Comparison of ENCODE assay signal across 22 cellular contexts in the genomic region with DNA sequence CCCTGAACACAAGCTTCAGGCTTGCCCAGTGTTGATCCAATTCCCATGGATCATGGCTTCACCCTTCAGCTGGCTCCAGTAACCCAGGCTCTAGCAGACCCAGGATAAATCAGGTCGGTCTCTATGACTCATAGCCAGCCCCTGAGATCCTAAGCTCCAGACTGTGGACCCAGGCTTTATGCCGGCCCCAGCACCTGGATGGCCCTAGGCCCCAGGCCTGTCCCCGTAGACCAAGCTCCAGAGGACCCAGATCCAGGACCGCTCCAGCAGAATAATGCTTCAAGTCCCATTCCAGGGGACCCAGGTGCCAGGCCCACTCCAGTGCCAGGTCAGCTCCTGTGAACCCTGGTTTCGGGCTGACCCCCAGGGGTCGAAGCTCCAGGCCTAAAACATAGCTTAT.
DNase-seq lines count a peak whose midpoint lies in the region; ATAC-seq, FAIRE-seq and TF ChIP-seq lines count a peak whose summit lies in the region.
"Had no signal": no experiment of that assay in that cellular context is flagged by ENCODE, and none has a peak within 500 bp of the region (broad histone marks: within the 10 kb centered on the region; RNA-seq: fewer than 3 reads in every experiment).

No MANE protein-coding gene starts in this region.

- TF ChIP-seq RAD21 in IMR-90 (IDR thresholded peaks at IDR 0.05; ENCODE audit: low read length) = no peak

- H3K4me1 Mint-ChIP-seq in stimulated activated memory B cell treated with anti-CD40 and anti-IgM and Interleukin-4, amounts not matched to agents 10 μg/mL and 1 μg/mL and 100 μg/mL, for 72 hours = no peaks in the 10 kb centered on the region
- H3K4me1 Mint-ChIP-seq: B cell had no signal

- TF ChIP-seq POLR2A in IMR-90 (IDR thresholded peaks at IDR 0.05; ENCODE audit: low read depth, low read length) = no peak
- no peak for TF ChIP-seq POLR2A in GM12892 (IDR thresholded peaks at IDR 0.05; ENCODE audit: low read depth, low read length)

- H3K4me1 ChIP-seq in IMR-90 (ENCODE audit: control insufficient read depth, insufficient read depth, low read length) (no peaks in the 10 kb centered on the region), upper lobe of right lung (no peaks in the 10 kb centered on the region)
- H3K4me1 ChIP-seq: A549; BLaER1 treated with 17β-estradiol and CSF1 and Interleukin-3, amounts not matched to agents 10 nM and 100 nM; Caco-2 had no signal

- H2AK9ac ChIP-seq in IMR-90 (replicated peaks; ENCODE audit: low read depth, low read length, poor library complexity) = peak overlapping the region; percentile 88

- H3K27me3 ChIP-seq in IMR-90 (ENCODE audit: control insufficient read depth, insufficient read depth, low read length) = no peaks in the 10 kb centered on the region
- H3K27me3 ChIP-seq in upper lobe of right lung = no peaks in the 10 kb centered on the region
- H3K27me3 ChIP-seq: BLaER1 treated with 17β-estradiol and CSF1 and Interleukin-3, amounts not matched to agents 10 nM and 100 nM had no signal

- H2BK120ac ChIP-seq in IMR-90 (ENCODE audit: low read depth, low read length) = no peak overlapping the region

- no peak overlapping the region for H3K18ac ChIP-seq in IMR-90 (ENCODE audit: low read depth, low read length)

- no peak overlapping the region for H3K4ac ChIP-seq in IMR-90 (ENCODE audit: low read depth, low read length)

- no peak overlapping the region for H4K5ac ChIP-seq in IMR-90 (ENCODE audit: low read depth, low read length)

- no peak overlapping the region for H2BK5ac ChIP-seq in IMR-90 (ENCODE audit: low read depth, low read length, poor library complexity, severe bottlenecking)

- no peaks in the 10 kb centered on the region for H3K36me3 Mint-ChIP-seq in stimulated activated memory B cell treated with anti-CD40 and anti-IgM and Interleukin-4, amounts not matched to agents 10 μg/mL and 1 μg/mL and 100 μg/mL, for 72 hours
- H3K36me3 Mint-ChIP-seq: CD8-positive, alpha-beta T cell had no signal

- no peak overlapping the region for H3K4me3 Mint-ChIP-seq in stimulated activated memory B cell treated with anti-CD40 and anti-IgM and Interleukin-4, amounts not matched to agents 10 μg/mL and 1 μg/mL and 100 μg/mL, for 72 hours
- H3K4me3 Mint-ChIP-seq: B cell; CD4-positive, alpha-beta T cell; CD8-positive, alpha-beta T cell had no signal

- dilution Hi-C loops in IMR-90 (cut with HindIII; ENCODE audit: low sequenced_read_pairs, unreplicated experiment) = no loop called here

- H2AFZ ChIP-seq in IMR-90 (replicated peaks; ENCODE audit: low read length, poor library complexity) = no peak overlapping the region

- H3K79me1 ChIP-seq in IMR-90 (ENCODE audit: low read depth in 1 of 2, low read length in 2 of 2) = no peaks in the 10 kb centered on the region

- no peak overlapping the region for H3K56ac ChIP-seq in IMR-90 (ENCODE audit: extremely low read depth, insufficient read depth, low read length)

- DNase-seq in IMR-90 (no peak), upper lobe of right lung (no peak), D721Med (ENCODE audit: insufficient read length, low spot score) (no peak), GM12892 (ENCODE audit: insufficient read length) (no peak)
- DNase-seq: AML-193; Caco-2; Calu3; CD4-positive, alpha-beta T cell; CD8-positive, alpha-beta T cell; DMS 273 treated with DMSO at 0.1 percent for 48 hours; DMS153; DMS53; DMS79 treated with DMSO at 0.1 percent for 48 hours had no signal

- no peak overlapping the region for H3K14ac ChIP-seq in IMR-90 (replicated peaks; ENCODE audit: low read depth, low read length)

- H4K91ac ChIP-seq in IMR-90 (ENCODE audit: insufficient read depth, low read depth, low read length) = no peak overlapping the region

- H3K4me2 ChIP-seq in IMR-90 (ENCODE audit: low read depth, low read length) = no peak overlapping the region
- H3K4me2 ChIP-seq: A549; BLaER1 treated with 17β-estradiol and CSF1 and Interleukin-3, amounts not matched to agents 10 nM and 100 nM had no signal

- no peak overlapping the region for H3K27ac ChIP-seq in IMR-90 (ENCODE audit: insufficient read depth, low read length)
- H3K27ac ChIP-seq in upper lobe of right lung = no peak overlapping the region
- H3K27ac ChIP-seq: 22Rv1; A549; BLaER1 treated with 17β-estradiol and CSF1 and Interleukin-3, amounts not matched to agents 10 nM and 100 nM; C4-2B had no signal

- CTCF ChIA-PET in IMR-90 (lab: Yijun Ruan, JAX) = interaction anchor here (0.6 kb wide), 1 partner anchor 324 kb away, joined by 3 read pairs; no protein-coding TSS in a partner anchor

- H4K8ac ChIP-seq in IMR-90 (ENCODE audit: low read depth in 2 of 2, low read length in 2 of 2) = no peak overlapping the region

- in situ Hi-C loops in IMR-90 (cut with MboI; ENCODE audit: low sequenced_read_pairs) = no loop called here

- intact Hi-C loops in IMR-90 (cut with micrococcal nuclease) = no loop called here
- intact Hi-C loops in upper lobe of right lung (cut with DNase I) = no loop called here

- WGBS in IMR-90 (ENCODE audit: extremely low coverage in 2 of 2, insufficient read length in 1 of 2), 2 experiments = no CpG with 5 or more reads among the region's 6 CpGs

- no peak overlapping the region for H2BK15ac ChIP-seq in IMR-90 (ENCODE audit: low read depth, low read length)

- no peak for FAIRE-seq in D721Med (lab: Jason Lieb, UNC)
- FAIRE-seq in GM12892 (lab: Jason Lieb, UNC) = no peak
- FAIRE-seq: A549, G401.6, GM12878, GM19239 had no signal

- no peaks in the 10 kb centered on the region for H3K36me3 ChIP-seq in IMR-90 (ENCODE audit: control insufficient read depth, insufficient read depth, low read length)
- H3K36me3 ChIP-seq in upper lobe of right lung = no peaks in the 10 kb centered on the region
- H3K36me3 ChIP-seq: BLaER1 treated with 17β-estradiol and CSF1 and Interleukin-3, amounts not matched to agents 10 nM and 100 nM had no signal

- no peak overlapping the region for H2BK20ac ChIP-seq in IMR-90 (ENCODE audit: low read depth, low read length)

- BruUV-seq in IMR-90 (replicated peaks; lab: Mats Ljungman, UMichigan) = no TSS peak

- H3K27ac Mint-ChIP-seq in stimulated activated memory B cell treated with anti-CD40 and anti-IgM and Interleukin-4, amounts not matched to agents 10 μg/mL and 1 μg/mL and 100 μg/mL, for 72 hours = no peak overlapping the region
- H3K27ac Mint-ChIP-seq: B cell; CD4-positive, alpha-beta T cell; CD8-positive, alpha-beta T cell had no signal

- H2AK5ac ChIP-seq in IMR-90 (ENCODE audit: low read depth, low read length) = no peak overlapping the region

- ATAC-seq in IMR-90 (ENCODE audit: low read depth) (no peak), upper lobe of right lung (peak; percentile 43)
- peak; percentile 24 for ATAC-seq in stimulated activated memory B cell treated with anti-CD40 and anti-IgM and Interleukin-4, amounts not matched to agents 10 μg/mL and 1 μg/mL and 100 μg/mL, for 72 hours
- ATAC-seq: A549; CD8-positive, alpha-beta T cell; GM12878 had no signal

- no peak overlapping the region for H3K9ac ChIP-seq in IMR-90 (ENCODE audit: low read depth, low read length)
- H3K9ac ChIP-seq: BLaER1 treated with 17β-estradiol and CSF1 and Interleukin-3, amounts not matched to agents 10 nM and 100 nM had no signal

- POLR2A ChIA-PET in IMR-90 (lab: Charles Lee; ENCODE audit: unreplicated experiment) = no interaction called here

- no peaks in the 10 kb centered on the region for H4K20me1 ChIP-seq in IMR-90 (ENCODE audit: insufficient read depth, low read length)
- H4K20me1 ChIP-seq: BLaER1 treated with 17β-estradiol and CSF1 and Interleukin-3, amounts not matched to agents 10 nM and 100 nM had no signal

- no peak overlapping the region for H3K23ac ChIP-seq in IMR-90 (ENCODE audit: low read depth, low read length)

- H3K9me1 ChIP-seq in IMR-90 (ENCODE audit: insufficient read depth, low read length) = no peaks in the 10 kb centered on the region

- TF ChIP-seq CTCF in IMR-90 (conservative IDR thresholded peaks at IDR 0.05; ENCODE audit: low read depth, low read length) (no peak), upper lobe of right lung (IDR thresholded peaks at IDR 0.05) (no peak), D721Med (IDR thresholded peaks at IDR 0.05; ENCODE audit: insufficient read depth, missing control alignments) (no peak)

- H3K9me3 ChIP-seq in IMR-90 (ENCODE audit: control insufficient read depth, insufficient read depth, low read length) = peaks cover 11% of the 10 kb centered on the region
- H3K9me3 ChIP-seq in upper lobe of right lung = peaks cover 7% of the 10 kb centered on the region
- H3K9me3 ChIP-seq: BLaER1 treated with 17β-estradiol and CSF1 and Interleukin-3, amounts not matched to agents 10 nM and 100 nM; Caco-2 had no signal

- peaks cover 10% of the 10 kb centered on the region for H3K9me3 Mint-ChIP-seq in stimulated activated memory B cell treated with anti-CD40 and anti-IgM and Interleukin-4, amounts not matched to agents 10 μg/mL and 1 μg/mL and 100 μg/mL, for 72 hours

- H3K4me3 ChIP-seq in IMR-90 (ENCODE audit: insufficient read depth, low read depth, low read length) (no peak overlapping the region), upper lobe of right lung (no peak overlapping the region)
- H3K4me3 ChIP-seq: A549; BLaER1 treated with 17β-estradiol and CSF1 and Interleukin-3, amounts not matched to agents 10 nM and 100 nM; GM12878 had no signal

- H3K27me3 Mint-ChIP-seq in stimulated activated memory B cell treated with anti-CD40 and anti-IgM and Interleukin-4, amounts not matched to agents 10 μg/mL and 1 μg/mL and 100 μg/mL, for 72 hours = no peaks in the 10 kb centered on the region
- H3K27me3 Mint-ChIP-seq: B cell; CD4-positive, alpha-beta T cell had no signal

TF ChIP-seq in IMR-90, 13 proteins besides CTCF, POLR2A, EP300 and RAD21:
- no peak for TF ChIP-seq MXI1 (IDR thresholded peaks at IDR 0.05; ENCODE audit: borderline replicate concordance, low read depth, low read length)
- TF ChIP-seq RFX5 (IDR thresholded peaks at IDR 0.05; ENCODE audit: low read depth, low read length) = no peak
- TF ChIP-seq CHD1 (IDR thresholded peaks at IDR 0.05; ENCODE audit: low read depth, low read length) = no peak
- no peak for TF ChIP-seq SMC3 (IDR thresholded peaks at IDR 0.05; ENCODE audit: low read depth, low read length)
- TF ChIP-seq, protein P1, sequence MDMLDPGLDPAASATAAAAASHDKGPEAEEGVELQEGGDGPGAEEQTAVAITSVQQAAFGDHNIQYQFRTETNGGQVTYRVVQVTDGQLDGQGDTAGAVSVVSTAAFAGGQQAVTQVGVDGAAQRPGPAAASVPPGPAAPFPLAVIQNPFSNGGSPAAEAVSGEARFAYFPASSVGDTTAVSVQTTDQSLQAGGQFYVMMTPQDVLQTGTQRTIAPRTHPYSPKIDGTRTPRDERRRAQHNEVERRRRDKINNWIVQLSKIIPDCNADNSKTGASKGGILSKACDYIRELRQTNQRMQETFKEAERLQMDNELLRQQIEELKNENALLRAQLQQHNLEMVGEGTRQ (IDR thresholded peaks at IDR 0.05; ENCODE audit: low read depth, low read length) = no peak
TF ChIP-seq in IMR-90: peak in this region for 0.
